9 cellular contexts compared by ENCODE assay signal in the genomic region with DNA sequence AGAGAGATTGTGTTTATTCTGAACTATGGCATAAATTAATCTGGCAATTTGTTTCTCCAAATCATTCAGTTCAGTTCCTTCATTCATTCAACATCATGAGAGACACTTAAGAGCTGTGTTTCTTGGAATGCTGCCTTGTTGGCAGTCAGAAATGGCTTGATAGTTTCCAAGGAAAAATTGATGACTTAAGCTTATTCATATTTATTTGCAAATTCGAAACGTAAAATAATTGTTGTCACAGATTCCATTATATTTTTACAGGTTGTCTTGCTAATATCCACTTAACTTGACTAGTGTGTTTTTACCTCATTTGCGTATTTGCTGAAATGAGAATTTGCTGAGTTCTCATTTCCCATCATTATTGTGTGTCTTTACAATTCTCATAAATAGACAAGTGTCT.
"Had no signal": no experiment of that assay in that cellular context is flagged by ENCODE, and none has a peak within 500 bp of the region (broad histone marks: within the 10 kb centered on the region; RNA-seq: fewer than 3 reads in every experiment).

No MANE protein-coding gene starts in this region.

- H3K9me3 Mint-ChIP-seq: HFFc6 had no signal

- H3K27ac ChIP-seq: GM23248, KMS-11 had no signal

- ATAC-seq: HCT116 had no signal

- DNase-seq: GM23248, GOT3, H7, HFFc6, KBM-7 had no signal

- H3K27ac Mint-ChIP-seq: HFFc6 had no signal

- H3K9ac ChIP-seq: GM23248, KMS-11 had no signal

- H3K4me3 Mint-ChIP-seq: HFFc6 had no signal

- FAIRE-seq: HTR-8/SVneo had no signal

- H2AFZ ChIP-seq: GM23248 had no signal

- H3K9me3 ChIP-seq: HAP-1 had no signal

- H3K4me3 ChIP-seq: GM23248, HAP-1 had no signal

- H3K4me2 ChIP-seq: KMS-11 had no signal

- H3K36me3 ChIP-seq: HAP-1 had no signal
